ENCODE assay signal across 17 cellular contexts in the genomic region with DNA sequence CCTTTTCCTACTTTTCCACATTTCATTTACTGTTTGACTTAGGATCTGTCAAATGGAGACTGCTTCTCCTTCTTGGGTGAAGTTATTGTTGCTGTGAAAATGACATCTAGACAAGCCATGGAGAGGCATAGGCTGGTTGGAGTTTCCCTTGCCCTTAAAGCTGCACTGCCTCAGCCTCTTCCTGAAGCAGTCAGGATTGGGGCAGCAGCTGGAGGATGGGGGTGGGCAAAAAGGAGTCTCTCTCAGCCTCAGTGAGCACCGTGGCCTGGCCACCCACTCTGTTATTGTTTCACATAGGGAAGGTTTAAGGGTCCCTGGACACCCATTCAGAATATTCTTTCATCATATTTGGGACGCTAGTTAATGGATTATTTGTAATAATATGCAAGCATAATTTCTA. TPM values are rescaled to one million over a fixed set of nuclear protein-coding genes. Genes with fewer than 3 reads are reported as not detected.
DNase-seq lines count a peak whose midpoint lies in the region; ATAC-seq, FAIRE-seq and TF ChIP-seq lines count a peak whose summit lies in the region.
"Had no signal": no experiment of that assay in that cellular context is flagged by ENCODE, and none has a peak within 500 bp of the region (broad histone marks: within the 10 kb centered on the region; RNA-seq: fewer than 3 reads in every experiment).

No MANE protein-coding gene starts in this region.

- no peaks in the 10 kb centered on the region for H3K4me1 Mint-ChIP-seq in osteocyte (ENCODE audit: unreplicated experiment)
- no peaks in the 10 kb centered on the region for H3K4me1 Mint-ChIP-seq in HFFc6 (ENCODE audit: low read depth)

- in situ Hi-C loops in K562 (cut with MboI) = no loop called here

- H3K9me3 Mint-ChIP-seq in osteocyte (ENCODE audit: unreplicated experiment) (no peaks in the 10 kb centered on the region), HFFc6 (no peaks in the 10 kb centered on the region)
- H3K9me3 Mint-ChIP-seq: activated naive CD4-positive, alpha-beta T cell treated with anti-CD3 and anti-CD28 coated beads, Interleukin-2, amount 50 U/mL, for 24 hours; CD14-positive monocyte had no signal

- no peak for TF ChIP-seq POLR2A in K562 (conservative IDR thresholded peaks at IDR 0.05)

- peaks cover 12% of the 10 kb centered on the region for H3F3A ChIP-seq in Loucy (ENCODE audit: low read depth)

- TF ChIP-seq RAD21 in K562 (CRISPR knock-in tag; conservative IDR thresholded peaks at IDR 0.05 in 1 of 2, IDR thresholded peaks at IDR 0.05 in 1 of 2) = no peak

- H3K4me2 ChIP-seq in DND-41 (ENCODE audit: insufficient read depth, low read length) (peak overlapping the region; percentile 63), Loucy (ENCODE audit: low read depth, low read length, poor library complexity, severe bottlenecking) (peak overlapping the region; percentile 78), K562 (ENCODE audit: insufficient read depth, low read length) (no peak overlapping the region), neuronal stem cell (ENCODE audit: insufficient read depth, low read length, poor library complexity, severe bottlenecking) (no peak overlapping the region)

- H3K79me2 ChIP-seq in DND-41 (ENCODE audit: insufficient read depth, low read length) = no peaks in the 10 kb centered on the region
- no peaks in the 10 kb centered on the region for H3K79me2 ChIP-seq in Loucy (ENCODE audit: insufficient read depth, low read length)
- no peaks in the 10 kb centered on the region for H3K79me2 ChIP-seq in K562 (ENCODE audit: control insufficient read depth, insufficient read depth, low read length)

- H3K36me3 ChIP-seq in DND-41 (ENCODE audit: insufficient read depth, low read length) (no peaks in the 10 kb centered on the region), Loucy (ENCODE audit: insufficient read depth, low read length) (no peaks in the 10 kb centered on the region), K562 (ENCODE audit: control insufficient read depth, insufficient read depth, low read length) (no peaks in the 10 kb centered on the region), neuronal stem cell (replicated peaks in 1 of 2; ENCODE audit: control insufficient read depth in 2 of 2, insufficient read depth in 2 of 2, low read length in 2 of 2) (no peaks in the 10 kb centered on the region)
- H3K36me3 ChIP-seq: cardiac muscle cell, pancreas had no signal

- POLR2A ChIA-PET in K562 (lab: Yijun Ruan, JAX) = interaction anchor here (0.6 to 1.7 kb wide), 5 partner anchors 8 to 451 kb away, joined by 3 to 6 read pairs (median 3); partner anchors contain the start of gene ZBTB24

- H3K4me1 ChIP-seq in DND-41 (ENCODE audit: insufficient read depth, low read length) (peaks cover 26% of the 10 kb centered on the region), Loucy (ENCODE audit: insufficient read depth, low read length, poor library complexity, severe bottlenecking) (peaks cover 37% of the 10 kb centered on the region), K562 (replicated peaks in 1 of 2; ENCODE audit: control insufficient read depth in 2 of 2, insufficient read depth in 2 of 2, low read length in 2 of 2) (peaks cover 0 to 17% of the 10 kb centered on the region in 2 experiments; a peak in 3 of 5 replicates), neuronal stem cell (ENCODE audit: control insufficient read depth in 2 of 2, insufficient read depth in 1 of 2, low read depth in 1 of 2, low read length in 2 of 2) (peaks cover 5 to 11% of the 10 kb centered on the region in 2 donors)
- H3K4me1 ChIP-seq: pancreas had no signal

- no peak for FAIRE-seq in K562 (lab: Jason Lieb, UNC)
- FAIRE-seq: endothelial cell of umbilical vein, frontal cortex, HTR-8/SVneo, pancreas had no signal

- ATAC-seq in DND-41 (ENCODE audit: insufficient read depth, low read depth) (peak; percentile 41), K562 (peak; percentile 49; the same call in 1 of the 3 replicates)

- no peak overlapping the region for H3K18ac ChIP-seq in neuronal stem cell (ENCODE audit: low read length)

- H3K36me3 Mint-ChIP-seq in osteocyte (ENCODE audit: unreplicated experiment) = no peaks in the 10 kb centered on the region
- no peaks in the 10 kb centered on the region for H3K36me3 Mint-ChIP-seq in HFFc6 (ENCODE audit: low read depth)
- H3K36me3 Mint-ChIP-seq: activated naive CD4-positive, alpha-beta T cell treated with anti-CD3 and anti-CD28 coated beads, Interleukin-2, amount 50 U/mL, for 24 hours; CD14-positive monocyte had no signal

- H2AK5ac ChIP-seq in neuronal stem cell (ENCODE audit: low read depth, low read length) = no peak overlapping the region

- H3K4me3 ChIP-seq in DND-41 (ENCODE audit: low read depth in 1 of 2, low read length in 2 of 2) (peak overlapping the region in 1 of 2 experiments; percentile 45; a peak in 2 of 4 replicates), Loucy (ENCODE audit: low read length, poor library complexity, severe bottlenecking) (peak overlapping the region; percentile 65), K562 (no peak overlapping the region), neuronal stem cell (ENCODE audit: low read length in 2 of 2) (no peak overlapping the region)
- H3K4me3 ChIP-seq: cardiac muscle cell, pancreas had no signal

- H2BK15ac ChIP-seq in neuronal stem cell (ENCODE audit: low read length) = no peak overlapping the region

- intact Hi-C loops in K562 (cut with micrococcal nuclease) = no loop called here

- H3K4me3 Mint-ChIP-seq in osteocyte (ENCODE audit: unreplicated experiment) = no peak overlapping the region
- no peak overlapping the region for H3K4me3 Mint-ChIP-seq in HFFc6
- H3K4me3 Mint-ChIP-seq: activated naive CD4-positive, alpha-beta T cell treated with anti-CD3 and anti-CD28 coated beads, Interleukin-2, amount 50 U/mL, for 24 hours; CD14-positive monocyte had no signal

- H2BK12ac ChIP-seq in neuronal stem cell (ENCODE audit: low read length) = no peak overlapping the region

- H3K9me3 ChIP-seq in DND-41 (ENCODE audit: insufficient read depth, low read length, severe bottlenecking) (no peaks in the 10 kb centered on the region), Loucy (ENCODE audit: insufficient read depth, low read depth, low read length) (no peaks in the 10 kb centered on the region), K562 (replicated peaks; ENCODE audit: control insufficient read depth, insufficient read depth, low read depth, low read length) (no peaks in the 10 kb centered on the region), neuronal stem cell (replicated peaks in 1 of 2; ENCODE audit: control insufficient read depth in 2 of 2, insufficient read depth in 1 of 2, low read depth in 1 of 2, low read length in 2 of 2) (no peaks in the 10 kb centered on the region)
- H3K9me3 ChIP-seq: pancreas had no signal

- no peak overlapping the region for H2BK5ac ChIP-seq in neuronal stem cell (ENCODE audit: low read length)

- H3K9me1 ChIP-seq in K562 (ENCODE audit: control insufficient read depth, insufficient read depth, low read length) = no peaks in the 10 kb centered on the region

- peak overlapping the region; percentile 68 for H2AFZ ChIP-seq in DND-41 (ENCODE audit: low read depth, low read length)
- H2AFZ ChIP-seq in Loucy (ENCODE audit: low read length) = peak overlapping the region; percentile 75
- peak overlapping the region; percentile 91 for H2AFZ ChIP-seq in K562 (ENCODE audit: low read depth, low read length)
- H2AFZ ChIP-seq in neuronal stem cell (ENCODE audit: low read length) = peak overlapping the region; percentile 7

- H3K27me3 ChIP-seq in DND-41 (ENCODE audit: insufficient read depth, low read length, poor library complexity) (no peaks in the 10 kb centered on the region), Loucy (ENCODE audit: insufficient read depth, low read length, poor library complexity, severe bottlenecking) (no peaks in the 10 kb centered on the region), K562 (ENCODE audit: control insufficient read depth in 2 of 2, insufficient read depth in 2 of 2, low read length in 2 of 2) (no peaks in the 10 kb centered on the region), neuronal stem cell (ENCODE audit: control insufficient read depth in 3 of 3, insufficient read depth in 3 of 3, low read depth in 1 of 3, low read length in 3 of 3) (peaks cover 0 to 27% (median 0%) of the 10 kb centered on the region in 3 experiments)
- H3K27me3 ChIP-seq: cardiac muscle cell, pancreas had no signal

- BruUV-seq in K562 (replicated peaks; lab: Mats Ljungman, UMichigan) = no TSS peak

- peaks cover 53% of the 10 kb centered on the region for H3K27me3 Mint-ChIP-seq in osteocyte (ENCODE audit: unreplicated experiment)
- H3K27me3 Mint-ChIP-seq in HFFc6 (ENCODE audit: insufficient read depth) = peaks cover 22% of the 10 kb centered on the region
- H3K27me3 Mint-ChIP-seq: activated naive CD4-positive, alpha-beta T cell treated with anti-CD3 and anti-CD28 coated beads, Interleukin-2, amount 50 U/mL, for 24 hours had no signal

- TF ChIP-seq EP300 in K562 (IDR thresholded peaks at IDR 0.05; ENCODE audit: low read length) = no peak

- H3K23ac ChIP-seq in neuronal stem cell (ENCODE audit: low read depth, low read length, poor library complexity) = no peak overlapping the region

- H3K9ac ChIP-seq in DND-41 (ENCODE audit: low read depth, low read length) = peak overlapping the region; percentile 41
- peak overlapping the region; percentile 58 for H3K9ac ChIP-seq in Loucy (ENCODE audit: low read depth, low read length, poor library complexity, severe bottlenecking)
- H3K9ac ChIP-seq in K562 (ENCODE audit: insufficient read depth in 1 of 2, low read depth in 2 of 2, low read length in 2 of 2) = no peak overlapping the region
- no peak overlapping the region for H3K9ac ChIP-seq in neuronal stem cell (ENCODE audit: low read depth, low read length, poor library complexity)

- H3K14ac ChIP-seq in neuronal stem cell (ENCODE audit: low read length) = no peak overlapping the region

- H3K4ac ChIP-seq in neuronal stem cell (ENCODE audit: low read length) = no peak overlapping the region

- no peak overlapping the region for H2BK120ac ChIP-seq in neuronal stem cell (ENCODE audit: low read depth, low read length)

- TF ChIP-seq CTCF in DND-41 (IDR thresholded peaks at IDR 0.05; ENCODE audit: borderline replicate concordance, extremely low read depth, low read length, poor library complexity, severe bottlenecking) = no peak
- no peak for TF ChIP-seq CTCF in Loucy (conservative IDR thresholded peaks at IDR 0.05; ENCODE audit: low read length)
- no peak for TF ChIP-seq CTCF in K562 (IDR thresholded peaks at IDR 0.05 in 2 of 3, conservative IDR thresholded peaks at IDR 0.05 in 1 of 3; ENCODE audit: insufficient read depth in 2 of 3, low read depth in 1 of 3, low read length in 3 of 3)
- no peak for TF ChIP-seq CTCF in osteocyte (IDR thresholded peaks at IDR 0.05)
- no peak for TF ChIP-seq CTCF in HFFc6 (IDR thresholded peaks at IDR 0.05)

- peak; percentile 44 for DNase-seq in DND-41
- no peak for DNase-seq in K562 (ENCODE audit: extremely low read depth in 1 of 4, low spot score in 3 of 4)
- DNase-seq in neuronal stem cell (ENCODE audit: low spot score) = no peak
- no peak for DNase-seq in osteocyte (ENCODE audit: extremely low spot score, unreplicated experiment)
- DNase-seq in HFFc6 = no peak
- no peak for DNase-seq in anterior cingulate cortex (lab: John Stamatoyannopoulos, UW)
- DNase-seq: MV-4-11; NK-92 treated with Interleukin-12 subunit alpha and Interleukin-12 subunit beta, amount 100 ng/mL, for 24 hours; pancreas; SHP77 had no signal

- H4K91ac ChIP-seq in neuronal stem cell (ENCODE audit: low read depth, low read length, poor library complexity) = no peak overlapping the region

- H4K20me1 ChIP-seq in DND-41 (ENCODE audit: insufficient read depth, low read length) (no peaks in the 10 kb centered on the region), Loucy (ENCODE audit: insufficient read depth, low read length, poor library complexity, severe bottlenecking) (no peaks in the 10 kb centered on the region), K562 (replicated peaks; ENCODE audit: control insufficient read depth, insufficient read depth, low read length) (no peaks in the 10 kb centered on the region)

- no peak overlapping the region for H4K8ac ChIP-seq in neuronal stem cell (ENCODE audit: low read depth, low read length)

- CTCF ChIA-PET in K562 (lab: Yijun Ruan, JAX; ENCODE audit: low intra/inter-chr PET ratio) = no interaction called here

- WGBS in K562 (ENCODE audit: insufficient coverage, low coverage, missing lambda C conversion rate) = 41% methylated on average over 2 of the region's 2 CpGs
- WGBS in neuronal stem cell (ENCODE audit: extremely low coverage in 2 of 2, insufficient read length in 2 of 2, insufficient replicate concordance in 1 of 2), 2 donors = no CpG with 5 or more reads among the region's 2 CpGs

- no peak overlapping the region for H3K27ac Mint-ChIP-seq in osteocyte (ENCODE audit: unreplicated experiment)
- H3K27ac Mint-ChIP-seq in HFFc6 = no peak overlapping the region
- H3K27ac Mint-ChIP-seq: CD14-positive monocyte had no signal

- no peaks in the 10 kb centered on the region for H3K79me1 ChIP-seq in neuronal stem cell (ENCODE audit: low read depth, low read length)

- no peaks in the 10 kb centered on the region for H3K9me2 ChIP-seq in Loucy (replicated peaks; ENCODE audit: low read depth, low read length)

- H3K27ac ChIP-seq in DND-41 (ENCODE audit: low read length) = peak overlapping the region; percentile 81
- H3K27ac ChIP-seq in K562 (ENCODE audit: extremely low read depth, low read depth, low read length) = peak overlapping the region; percentile 50; the same call in 1 of the 3 replicates
- H3K27ac ChIP-seq in neuronal stem cell (replicated peaks; ENCODE audit: low read length) = no peak overlapping the region
- H3K27ac ChIP-seq: pancreas had no signal

RNA-seq across cellular contexts. Expression of gene ZBTB24, which starts 7.7 kb away (rescaled TPM):
- total RNA-seq in K562 (2011; cell fraction: chromatin; rRNA removed; ENCODE audit: low replicate concordance) = 7.0 and 15.8 TPM in 2 replicates
- total RNA-seq in K562 (2011; cell fraction: nucleolus; rRNA removed) = 5.2 and 5.5 TPM in 2 replicates
- total RNA-seq in K562 (2011; cell fraction: nucleoplasm; rRNA removed) = 7.4 and 8.9 TPM in 2 replicates
- total RNA-seq in K562 (2014; rRNA removed) = 8.3 and 9.3 TPM in 2 replicates
- 13.4 and 13.7 TPM in 2 replicates for total RNA-seq in K562 (2014; rRNA removed; fragmentation: Illumina TruSeq; extraction: Trizol)
- 15.8 and 16.7 TPM in 2 replicates for total RNA-seq in K562 (2015; rRNA removed; fragmentation: Illumina TruSeq; extraction: Trizol)
- 8.5 TPM in 2 replicates for total RNA-seq in K562 (2021)
- 3.8 and 4.3 TPM in 2 replicates for polyA plus RNA-seq in K562 (2011; rRNA removed)
- polyA plus RNA-seq in K562 (2011; cell fraction: cytosol; rRNA removed) = 2.6 and 3.1 TPM in 2 replicates
- polyA plus RNA-seq in K562 (2011; cell fraction: nucleus; rRNA removed) = 3.7 and 4.5 TPM in 2 replicates
- polyA plus RNA-seq in K562 (2012) = 5.4 and 5.5 TPM in 2 replicates
- polyA plus RNA-seq in K562 (2014; fragmentation: Illumina TruSeq; extraction: Trizol) = 8.2 and 10.1 TPM in 2 replicates
- polyA plus RNA-seq in K562 (2014; fragmentation: Nextera tagmentation; extraction: Ambion mirVana) = 1 to 10 TPM; 2.0 to 2.5 TPM
- 5.3 TPM in 2 replicates for polyA plus RNA-seq in K562 (2014; rRNA removed)
- polyA minus RNA-seq in K562 (2011; rRNA and poly(A)+ RNA removed) = 7.6 and 7.9 TPM in 2 replicates
- 4.4 and 5.5 TPM in 2 replicates for polyA minus RNA-seq in K562 (2011; cell fraction: cytosol; rRNA and poly(A)+ RNA removed)
- polyA minus RNA-seq in K562 (2011; cell fraction: nucleus; rRNA and poly(A)+ RNA removed) = 4.2 and 7.4 TPM in 2 replicates
- polyA plus RNA-seq in neuronal stem cell (2013, experiment 1 of 2) = 5.3 TPM
- 5.3 TPM for polyA plus RNA-seq in neuronal stem cell (2013, experiment 2 of 2)
- 6.2 and 6.7 TPM in 2 replicates for total RNA-seq in osteocyte
- total RNA-seq in HFFc6 (2021; fragmentation: NEBNext Ultra II Directional; extraction: Animal tissue kit (Norgen Biotek cat#: 25700)) = 1 to 10 TPM; 5.7 to 6.3 (median 6.1) TPM

RNA-seq across cellular contexts. Expression of gene MICAL1, which starts 35.1 kb away (rescaled TPM):
- 67.8 and 124 TPM in 2 replicates for total RNA-seq in K562 (2011; cell fraction: chromatin; rRNA removed; ENCODE audit: low replicate concordance)
- 63.3 and 63.4 TPM in 2 replicates for total RNA-seq in K562 (2011; cell fraction: nucleolus; rRNA removed)
- total RNA-seq in K562 (2011; cell fraction: nucleoplasm; rRNA removed) = 56.3 and 70.8 TPM in 2 replicates
- total RNA-seq in K562 (2014; rRNA removed) (7.0 and 10.5 TPM in 2 replicates), K562 (2014; rRNA removed; fragmentation: Illumina TruSeq; extraction: Trizol) (3.0 and 3.7 TPM in 2 replicates), K562 (2015; rRNA removed; fragmentation: Illumina TruSeq; extraction: Trizol) (4.6 and 5.3 TPM in 2 replicates), K562 (2021) (11.0 and 12.3 TPM in 2 replicates), osteocyte (53.6 and 59.5 TPM in 2 replicates)
- polyA plus RNA-seq in K562 (2011; rRNA removed) (11.5 and 11.6 TPM in 2 replicates), K562 (2014; fragmentation: Illumina TruSeq; extraction: Trizol) (8.4 and 9.0 TPM in 2 replicates), K562 (2014; fragmentation: Nextera tagmentation; extraction: Ambion mirVana) (under 1 TPM; 0.07 to 0.15 TPM), K562 (2014; rRNA removed) (11.5 and 15.2 TPM in 2 replicates)
- 5.4 and 9.1 TPM in 2 replicates for polyA plus RNA-seq in K562 (2011; cell fraction: cytosol; rRNA removed)
- 72.2 and 124 TPM in 2 replicates for polyA plus RNA-seq in K562 (2011; cell fraction: nucleus; rRNA removed)
- polyA plus RNA-seq in K562 (2012) = 10.9 and 26.0 TPM in 2 replicates
- polyA minus RNA-seq in K562 (2011; rRNA and poly(A)+ RNA removed) = 3.5 and 4.8 TPM in 2 replicates
- 3.5 and 5.0 TPM in 2 replicates for polyA minus RNA-seq in K562 (2011; cell fraction: cytosol; rRNA and poly(A)+ RNA removed)
- 12.9 and 14.9 TPM in 2 replicates for polyA minus RNA-seq in K562 (2011; cell fraction: nucleus; rRNA and poly(A)+ RNA removed)
- 43.9 TPM for polyA plus RNA-seq in neuronal stem cell (2013, experiment 1 of 2)
- 41.6 TPM for polyA plus RNA-seq in neuronal stem cell (2013, experiment 2 of 2)
- total RNA-seq in HFFc6 (2021; fragmentation: NEBNext Ultra II Directional; extraction: Animal tissue kit (Norgen Biotek cat#: 25700)) = 10 to 100 TPM; 37.9 to 44.9 (median 40.4) TPM

RNA-seq across cellular contexts. Expression of gene SMPD2, which starts 50.2 kb away (rescaled TPM):
- total RNA-seq in K562 (2011; cell fraction: chromatin; rRNA removed; ENCODE audit: low replicate concordance) = 40.0 and 130 TPM in 2 replicates
- 68.9 and 90.7 TPM in 2 replicates for total RNA-seq in K562 (2011; cell fraction: nucleolus; rRNA removed)
- 59.2 and 61.0 TPM in 2 replicates for total RNA-seq in K562 (2011; cell fraction: nucleoplasm; rRNA removed)
- total RNA-seq in K562 (2014; rRNA removed) (20.8 and 23.9 TPM in 2 replicates), K562 (2014; rRNA removed; fragmentation: Illumina TruSeq; extraction: Trizol) (8.8 and 14.5 TPM in 2 replicates), K562 (2015; rRNA removed; fragmentation: Illumina TruSeq; extraction: Trizol) (16.8 and 18.1 TPM in 2 replicates), K562 (2021) (20.4 TPM in 2 replicates), osteocyte (9.8 and 10.1 TPM in 2 replicates)
- polyA plus RNA-seq in K562 (2011; rRNA removed) (14.8 and 18.3 TPM in 2 replicates), K562 (2014; fragmentation: Illumina TruSeq; extraction: Trizol) (20.5 TPM in 2 replicates), K562 (2014; fragmentation: Nextera tagmentation; extraction: Ambion mirVana) (1 to 10 TPM in 1 of 2 experiments, under 1 TPM in 1; 0.13 to 1.2 TPM), K562 (2014; rRNA removed) (19.3 and 21.8 TPM in 2 replicates)
- polyA plus RNA-seq in K562 (2011; cell fraction: cytosol; rRNA removed) = 15.1 and 22.6 TPM in 2 replicates
- polyA plus RNA-seq in K562 (2011; cell fraction: nucleus; rRNA removed) = 61.2 and 64.9 TPM in 2 replicates
- 14.3 and 17.2 TPM in 2 replicates for polyA plus RNA-seq in K562 (2012)
- polyA minus RNA-seq in K562 (2011; rRNA and poly(A)+ RNA removed) = 25.8 and 28.5 TPM in 2 replicates
- 8.1 and 12.0 TPM in 2 replicates for polyA minus RNA-seq in K562 (2011; cell fraction: cytosol; rRNA and poly(A)+ RNA removed)
- 43.4 and 53.0 TPM in 2 replicates for polyA minus RNA-seq in K562 (2011; cell fraction: nucleus; rRNA and poly(A)+ RNA removed)
- 6.4 TPM for polyA plus RNA-seq in neuronal stem cell (2013, experiment 1 of 2)
- polyA plus RNA-seq in neuronal stem cell (2013, experiment 2 of 2) = 5.9 TPM
- total RNA-seq in HFFc6 (2021; fragmentation: NEBNext Ultra II Directional; extraction: Animal tissue kit (Norgen Biotek cat#: 25700)) = 1 to 10 TPM; 5.0 to 7.4 (median 5.7) TPM

RNA-seq across cellular contexts. Expression of gene PPIL6, which starts 50.3 kb away (rescaled TPM):
- total RNA-seq in K562 (2011; cell fraction: chromatin; rRNA removed; ENCODE audit: low replicate concordance) = 0.19 TPM in 1 of 2 replicates, not detected in the other
- not detected in 2 replicates for total RNA-seq in K562 (2011; cell fraction: nucleolus; rRNA removed)
- total RNA-seq in K562 (2011; cell fraction: nucleoplasm; rRNA removed) = 0.15 TPM in 1 of 2 replicates, not detected in the other
- total RNA-seq in K562 (2014; rRNA removed) (0.33 TPM in 1 of 2 replicates, not detected in the other), K562 (2014; rRNA removed; fragmentation: Illumina TruSeq; extraction: Trizol) (0.64 and 0.98 TPM in 2 replicates), K562 (2015; rRNA removed; fragmentation: Illumina TruSeq; extraction: Trizol) (0.68 and 0.76 TPM in 2 replicates), K562 (2021) (0.47 and 0.87 TPM in 2 replicates), osteocyte (1.9 and 2.2 TPM in 2 replicates)
- polyA plus RNA-seq in K562 (2011; rRNA removed) (0.36 and 1.1 TPM in 2 replicates), K562 (2014; fragmentation: Illumina TruSeq; extraction: Trizol) (0.35 and 0.49 TPM in 2 replicates), K562 (2014; fragmentation: Nextera tagmentation; extraction: Ambion mirVana) (under 1 TPM; 0.13 to 0.14 TPM), K562 (2014; rRNA removed) (0.03 and 1.5 TPM in 2 replicates)
- polyA plus RNA-seq in K562 (2011; cell fraction: cytosol; rRNA removed) = 0.09 and 0.29 TPM in 2 replicates
- polyA plus RNA-seq in K562 (2011; cell fraction: nucleus; rRNA removed) = 0.10 and 0.37 TPM in 2 replicates
- 0.72 and 2.6 TPM in 2 replicates for polyA plus RNA-seq in K562 (2012)
- 0.42 and 1.3 TPM in 2 replicates for polyA minus RNA-seq in K562 (2011; rRNA and poly(A)+ RNA removed)
- polyA minus RNA-seq in K562 (2011; cell fraction: cytosol; rRNA and poly(A)+ RNA removed) = not detected in 2 replicates
- 0.27 TPM in 1 of 2 replicates, not detected in the other for polyA minus RNA-seq in K562 (2011; cell fraction: nucleus; rRNA and poly(A)+ RNA removed)
- 6.1 TPM for polyA plus RNA-seq in neuronal stem cell (2013, experiment 1 of 2)
- polyA plus RNA-seq in neuronal stem cell (2013, experiment 2 of 2) = 6.1 TPM
- under 1 TPM in 5 of 6 experiments, not detected in 1; 0.21 to 0.53 (median 0.43) TPM for total RNA-seq in HFFc6 (2021; fragmentation: NEBNext Ultra II Directional; extraction: Animal tissue kit (Norgen Biotek cat#: 25700))

Comparison
In these comparisons a context has a peak if more than half of its experiments do, and no peak if none do; other contexts are left out.
1. H2AFZ ChIP-seq: peak in every context shown above with its lines; median percentile 91 in K562; 75 in Loucy; 68 in DND-41; 7 in neuronal stem cell.
2. H3K4me2 ChIP-seq: peak in DND-41 (single experiment) and Loucy (single experiment); none in K562 (single experiment) and neuronal stem cell (single experiment).
3. H3K9ac ChIP-seq: peak in DND-41 (single experiment) and Loucy (single experiment); none in K562 (0 of 2) and neuronal stem cell (single experiment).